In the genomic region with DNA sequence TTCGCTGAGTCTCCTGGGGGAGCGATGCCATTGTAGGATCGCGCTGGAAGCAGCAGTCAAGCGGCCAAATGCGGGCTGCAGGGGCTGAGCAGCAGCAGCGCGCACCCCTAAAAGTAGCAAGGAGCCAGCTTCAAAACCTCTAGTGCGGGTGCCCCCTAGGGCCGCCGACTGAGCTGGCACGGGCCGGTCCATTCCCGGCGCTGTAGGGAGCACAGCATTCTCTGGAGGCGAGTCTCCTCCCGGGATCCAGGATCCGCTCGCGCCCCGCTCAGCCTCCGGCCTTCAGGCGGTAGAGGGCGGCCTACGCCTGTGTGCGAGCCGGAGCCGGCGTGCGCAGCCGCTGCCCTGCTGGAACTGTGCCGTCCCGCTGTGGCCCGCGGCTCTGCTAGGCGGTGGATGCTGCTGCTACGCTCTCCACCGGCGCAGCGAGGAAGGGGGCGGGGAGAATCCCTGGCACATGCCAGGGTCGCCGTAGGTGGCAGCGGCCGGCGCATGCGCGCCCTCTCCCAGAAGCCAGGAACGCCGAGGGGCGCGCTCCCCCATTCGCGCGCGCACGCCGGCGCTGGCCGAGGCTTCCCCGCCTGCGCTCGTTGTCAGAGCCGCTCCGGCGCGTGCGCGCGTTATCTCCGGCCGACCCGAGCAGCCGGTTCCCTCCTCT, we compare ENCODE assay signal across 1 cellular context.
TF ChIP-seq lines count a peak whose summit lies in the region.

A gene (plus strand): TSS at position 542 of the 658 bp plus-strand sequence. CDS start 148,834 bp downstream, outside the sequence.

TF ChIP-seq in WTC11, 78 proteins besides CTCF, POLR2A, EP300 and RAD21 (continued from another document):
- TF ChIP-seq, protein P1, sequence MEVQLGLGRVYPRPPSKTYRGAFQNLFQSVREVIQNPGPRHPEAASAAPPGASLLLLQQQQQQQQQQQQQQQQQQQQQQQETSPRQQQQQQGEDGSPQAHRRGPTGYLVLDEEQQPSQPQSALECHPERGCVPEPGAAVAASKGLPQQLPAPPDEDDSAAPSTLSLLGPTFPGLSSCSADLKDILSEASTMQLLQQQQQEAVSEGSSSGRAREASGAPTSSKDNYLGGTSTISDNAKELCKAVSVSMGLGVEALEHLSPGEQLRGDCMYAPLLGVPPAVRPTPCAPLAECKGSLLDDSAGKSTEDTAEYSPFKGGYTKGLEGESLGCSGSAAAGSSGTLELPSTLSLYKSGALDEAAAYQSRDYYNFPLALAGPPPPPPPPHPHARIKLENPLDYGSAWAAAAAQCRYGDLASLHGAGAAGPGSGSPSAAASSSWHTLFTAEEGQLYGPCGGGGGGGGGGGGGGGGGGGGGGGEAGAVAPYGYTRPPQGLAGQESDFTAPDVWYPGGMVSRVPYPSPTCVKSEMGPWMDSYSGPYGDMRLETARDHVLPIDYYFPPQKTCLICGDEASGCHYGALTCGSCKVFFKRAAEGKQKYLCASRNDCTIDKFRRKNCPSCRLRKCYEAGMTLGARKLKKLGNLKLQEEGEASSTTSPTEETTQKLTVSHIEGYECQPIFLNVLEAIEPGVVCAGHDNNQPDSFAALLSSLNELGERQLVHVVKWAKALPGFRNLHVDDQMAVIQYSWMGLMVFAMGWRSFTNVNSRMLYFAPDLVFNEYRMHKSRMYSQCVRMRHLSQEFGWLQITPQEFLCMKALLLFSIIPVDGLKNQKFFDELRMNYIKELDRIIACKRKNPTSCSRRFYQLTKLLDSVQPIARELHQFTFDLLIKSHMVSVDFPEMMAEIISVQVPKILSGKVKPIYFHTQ (CRISPR knock-in tag; IDR thresholded peaks at IDR 0.05), result no peak
TF ChIP-seq in WTC11: peak in this region for 28.
